ENCODE assay signal across 19 cellular contexts in the genomic region with DNA sequence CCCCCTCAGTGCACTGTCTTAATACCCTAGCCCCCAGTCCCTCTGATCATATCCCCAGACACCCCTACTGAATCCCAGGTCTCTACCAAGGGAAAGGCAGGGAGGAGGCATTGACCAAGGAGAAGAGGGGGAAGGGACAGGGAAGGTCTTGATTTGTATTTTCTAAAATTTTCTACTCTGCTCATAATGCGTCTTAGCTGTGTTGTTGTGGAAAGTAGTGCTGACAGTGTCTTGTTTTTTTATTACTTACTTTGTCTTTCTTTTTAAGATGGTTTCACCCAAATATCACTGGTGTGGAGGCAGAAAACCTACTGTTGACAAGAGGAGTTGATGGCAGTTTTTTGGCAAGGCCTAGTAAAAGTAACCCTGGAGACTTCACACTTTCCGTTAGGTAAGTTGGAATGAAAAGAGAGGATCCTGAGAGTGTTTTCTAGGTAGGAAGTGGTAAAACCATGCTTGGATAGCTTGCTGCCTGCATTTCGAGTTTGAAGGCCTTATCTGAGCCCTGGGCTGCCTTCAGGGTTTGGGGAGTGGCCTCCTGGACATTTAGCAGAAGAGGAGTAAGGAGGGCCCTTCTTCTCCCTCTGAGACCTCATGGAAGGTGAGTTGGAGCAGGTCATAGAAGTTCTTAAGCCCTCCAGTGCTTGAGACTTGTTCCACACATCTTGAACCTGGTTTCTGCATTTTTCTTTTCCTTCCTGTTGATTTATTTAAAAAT. TPM values are rescaled to one million over a fixed set of nuclear protein-coding genes. Genes with fewer than 3 reads are reported as not detected.
DNase-seq lines count a peak whose midpoint lies in the region; ATAC-seq and TF ChIP-seq lines count a peak whose summit lies in the region.
"Had no signal": no experiment of that assay in that cellular context is flagged by ENCODE, and none has a peak within 500 bp of the region (broad histone marks: within the 10 kb centered on the region; RNA-seq: fewer than 3 reads in every experiment).

No MANE protein-coding gene starts in this region.

- H3K27ac ChIP-seq in Karpas-422 (ENCODE audit: low read length), result no peak overlapping the region
- H3K27ac ChIP-seq in osteoblast (ENCODE audit: low read depth, low read length), result no peak overlapping the region
- H3K27ac ChIP-seq in psoas muscle, result no peak overlapping the region
- H3K27ac ChIP-seq: adrenal gland, SJSA1, testis had no signal

- H3K27me3 ChIP-seq in Karpas-422 (ENCODE audit: low read length), result no peaks in the 10 kb centered on the region
- no peaks in the 10 kb centered on the region for H3K27me3 ChIP-seq in osteoblast (ENCODE audit: insufficient read depth, low read length)
- H3K27me3 ChIP-seq in psoas muscle (ENCODE audit: insufficient read depth in 3 of 3, low read length in 2 of 3), result no peaks in the 10 kb centered on the region
- H3K27me3 ChIP-seq: adrenal gland, SJSA1, testis had no signal

- WGBS in psoas muscle, 3 donors, result 87 to 94% (median 93%) methylated on average over 3 of the region's 3 CpGs

- H3K4me3 ChIP-seq in Karpas-422 (ENCODE audit: low read length) (no peak overlapping the region), osteoblast (ENCODE audit: insufficient read depth, low read length) (no peak overlapping the region), psoas muscle (no peak overlapping the region)
- H3K4me3 ChIP-seq: adrenal gland, HAP-1, SJSA1, testis had no signal

- DNase-seq in activated naive CD4-positive, alpha-beta T cell (lab: John Stamatoyannopoulos, UW), result no peak
- peak; percentile 31 for DNase-seq in UCSD-AML1 (lab: John Stamatoyannopoulos, UW; ENCODE audit: unreplicated experiment)
- DNase-seq in activated naive CD8-positive, alpha-beta T cell treated with anti-CD3 and anti-CD28 coated beads, Interleukin-2, amount 10 ng/mL, durations not matched to agents 7 days and 5 days, result no peak
- DNase-seq in Karpas-422, result no peak
- DNase-seq in osteoblast (ENCODE audit: insufficient read length, low spot score, missing footprints), result no peak
- no peak for DNase-seq in psoas muscle
- DNase-seq: adrenal gland; cortex of kidney; head of caudate nucleus; left colon; natural killer cell; NCI-H2107; NCI-H510A treated with DMSO at 0.1 percent for 48 hours; NK-92 treated with Interleukin-12 subunit alpha and Interleukin-12 subunit beta, amount 100 ng/mL, for 24 hours; testis had no signal

- intact Hi-C loops in psoas muscle (cut with DNase I), result no loop called here

- TF ChIP-seq CTCF in osteoblast (IDR thresholded peaks at IDR 0.05; ENCODE audit: extremely low read depth, low read depth, low read length), result no peak
- no peak for TF ChIP-seq CTCF in psoas muscle (IDR thresholded peaks at IDR 0.05)

- H4K20me1 ChIP-seq in Karpas-422 (ENCODE audit: insufficient read depth, low read depth, low read length) (no peaks in the 10 kb centered on the region), osteoblast (ENCODE audit: insufficient read depth, low read length) (peaks cover 6% of the 10 kb centered on the region)

- H3K36me3 Mint-ChIP-seq in activated naive CD4-positive, alpha-beta T cell treated with anti-CD3 and anti-CD28 coated beads, Interleukin-2, amount 50 U/mL, for 24 hours, result peaks cover 9% of the 10 kb centered on the region
- H3K36me3 Mint-ChIP-seq in activated naive CD8-positive, alpha-beta T cell treated with anti-CD3 and anti-CD28 coated beads, Interleukin-2, amount 10 ng/mL, durations not matched to agents 7 days and 5 days, result peaks cover 11% of the 10 kb centered on the region

- H3K79me2 ChIP-seq in Karpas-422 (ENCODE audit: low read length) (peaks cover 42% of the 10 kb centered on the region), osteoblast (ENCODE audit: insufficient read depth, low read length) (peaks cover 48% of the 10 kb centered on the region)

- POLR2A ChIA-PET in activated naive CD8-positive, alpha-beta T cell treated with anti-CD3 and anti-CD28 coated beads, Interleukin-2, amount 10 ng/mL, durations not matched to agents 7 days and 5 days (lab: Charles Lee), result interaction anchor here (0.7 kb wide), 1 partner anchor 830 kb away, joined by 3 read pairs; no protein-coding TSS in a partner anchor

- no peaks in the 10 kb centered on the region for H3K9me2 ChIP-seq in Karpas-422 (replicated peaks; ENCODE audit: insufficient read depth, low read length)

- no peak overlapping the region for H3K9ac ChIP-seq in Karpas-422 (ENCODE audit: low read length)

- H2AFZ ChIP-seq in Karpas-422 (ENCODE audit: low read length) (no peak overlapping the region), osteoblast (ENCODE audit: low read length) (no peak overlapping the region)

- H3K4me1 ChIP-seq in Karpas-422 (ENCODE audit: low read length) (peaks cover 4% of the 10 kb centered on the region), osteoblast (ENCODE audit: insufficient read depth, low read length) (no peaks in the 10 kb centered on the region), psoas muscle (no peaks in the 10 kb centered on the region)
- H3K4me1 ChIP-seq: adrenal gland, SJSA1, testis had no signal

- H3K9me3 ChIP-seq in Karpas-422 (ENCODE audit: low read length) (no peaks in the 10 kb centered on the region), osteoblast (ENCODE audit: low read depth, low read length) (no peaks in the 10 kb centered on the region), psoas muscle (no peaks in the 10 kb centered on the region)
- H3K9me3 ChIP-seq: adrenal gland, HAP-1, SJSA1, testis had no signal

- H3K27me3 Mint-ChIP-seq in activated naive CD4-positive, alpha-beta T cell treated with anti-CD3 and anti-CD28 coated beads, Interleukin-2, amount 50 U/mL, for 24 hours, result no peaks in the 10 kb centered on the region
- no peaks in the 10 kb centered on the region for H3K27me3 Mint-ChIP-seq in activated naive CD8-positive, alpha-beta T cell treated with anti-CD3 and anti-CD28 coated beads, Interleukin-2, amount 10 ng/mL, durations not matched to agents 7 days and 5 days

- no peak for ATAC-seq in activated naive CD8-positive, alpha-beta T cell treated with anti-CD3 and anti-CD28 coated beads, Interleukin-2, amount 10 ng/mL, durations not matched to agents 7 days and 5 days (ENCODE audit: low read depth)
- no peak for ATAC-seq in psoas muscle
- ATAC-seq: activated CD4-positive, CD25-positive, alpha-beta regulatory T cell treated with anti-CD3 and anti-CD28 coated beads, Interleukin-2, amount 50 U/mL, for 24 hours; left colon; natural killer cell had no signal

- H3K4me3 Mint-ChIP-seq in activated naive CD4-positive, alpha-beta T cell treated with anti-CD3 and anti-CD28 coated beads, Interleukin-2, amount 50 U/mL, for 24 hours, result no peak overlapping the region
- H3K4me3 Mint-ChIP-seq in activated naive CD8-positive, alpha-beta T cell treated with anti-CD3 and anti-CD28 coated beads, Interleukin-2, amount 10 ng/mL, durations not matched to agents 7 days and 5 days, result no peak overlapping the region
- H3K4me3 Mint-ChIP-seq: natural killer cell had no signal

- H3K27ac Mint-ChIP-seq in activated naive CD4-positive, alpha-beta T cell treated with anti-CD3 and anti-CD28 coated beads, Interleukin-2, amount 50 U/mL, for 24 hours, result peak overlapping the region; percentile 72
- H3K27ac Mint-ChIP-seq in activated naive CD8-positive, alpha-beta T cell treated with anti-CD3 and anti-CD28 coated beads, Interleukin-2, amount 10 ng/mL, durations not matched to agents 7 days and 5 days, result peak overlapping the region; percentile 8

- H3K36me3 ChIP-seq in Karpas-422 (ENCODE audit: insufficient read depth, low read length) (peaks cover 12% of the 10 kb centered on the region; the same call in 1 of the 2 replicates), osteoblast (ENCODE audit: insufficient read depth, low read length) (peaks cover 24% of the 10 kb centered on the region), psoas muscle (ENCODE audit: insufficient read depth in 1 of 2, low read depth in 1 of 2) (peaks cover 3 to 56% of the 10 kb centered on the region in 2 donors)

- peaks cover 12% of the 10 kb centered on the region for H3K4me1 Mint-ChIP-seq in activated naive CD4-positive, alpha-beta T cell treated with anti-CD3 and anti-CD28 coated beads, Interleukin-2, amount 50 U/mL, for 24 hours
- peaks cover 15% of the 10 kb centered on the region for H3K4me1 Mint-ChIP-seq in activated naive CD8-positive, alpha-beta T cell treated with anti-CD3 and anti-CD28 coated beads, Interleukin-2, amount 10 ng/mL, durations not matched to agents 7 days and 5 days

- H3K9me3 Mint-ChIP-seq in activated naive CD4-positive, alpha-beta T cell treated with anti-CD3 and anti-CD28 coated beads, Interleukin-2, amount 50 U/mL, for 24 hours, result no peaks in the 10 kb centered on the region
- H3K9me3 Mint-ChIP-seq in activated naive CD8-positive, alpha-beta T cell treated with anti-CD3 and anti-CD28 coated beads, Interleukin-2, amount 10 ng/mL, durations not matched to agents 7 days and 5 days, result no peaks in the 10 kb centered on the region
- H3K9me3 Mint-ChIP-seq: natural killer cell had no signal

- H3K4me2 ChIP-seq in Karpas-422 (ENCODE audit: low read depth, low read length, poor library complexity, severe bottlenecking), result no peak overlapping the region
- no peak overlapping the region for H3K4me2 ChIP-seq in osteoblast (ENCODE audit: insufficient read depth, low read length)

RNA-seq across cellular contexts. Expression of gene PTPN11, which starts 27.4 kb away (rescaled TPM):
- 10 to 100 TPM; 82.3 to 82.7 TPM for total RNA-seq in activated naive CD8-positive, alpha-beta T cell treated with anti-CD3 and anti-CD28 coated beads, Interleukin-2, amount 10 ng/mL, durations not matched to agents 7 days and 5 days
- 65.3 and 66.3 TPM in 2 replicates for total RNA-seq in Karpas-422 (2014; rRNA removed; shearing (Covaris generic); ENCODE audit: low replicate concordance)
- total RNA-seq in osteoblast, result 96.1 and 98.8 TPM in 2 replicates
- 100 to 1,000 TPM; 172 to 192 (median 185) TPM for total RNA-seq in psoas muscle
- polyA plus RNA-seq in psoas muscle, result 100 to 1,000 TPM in 1 of 3 donors, 10 to 100 TPM in 2; 43.8 to 138 (median 46.2) TPM

RNA-seq across cellular contexts. Expression of gene RPL6, which starts 36.8 kb away (rescaled TPM):
- total RNA-seq in activated naive CD8-positive, alpha-beta T cell treated with anti-CD3 and anti-CD28 coated beads, Interleukin-2, amount 10 ng/mL, durations not matched to agents 7 days and 5 days, result 1,000 to 10,000 TPM; 1,069 to 1,087 TPM
- 2,259 and 2,811 TPM in 2 replicates for total RNA-seq in Karpas-422 (2014; rRNA removed; shearing (Covaris generic); ENCODE audit: low replicate concordance)
- 918 and 946 TPM in 2 replicates for total RNA-seq in osteoblast
- 100 to 1,000 TPM; 743 to 889 (median 828) TPM for total RNA-seq in psoas muscle
- polyA plus RNA-seq in psoas muscle, result 1,000 to 10,000 TPM; 1,575 to 1,983 (median 1,717) TPM
